ENCODE assay signal across 1 cellular context in the genomic region with DNA sequence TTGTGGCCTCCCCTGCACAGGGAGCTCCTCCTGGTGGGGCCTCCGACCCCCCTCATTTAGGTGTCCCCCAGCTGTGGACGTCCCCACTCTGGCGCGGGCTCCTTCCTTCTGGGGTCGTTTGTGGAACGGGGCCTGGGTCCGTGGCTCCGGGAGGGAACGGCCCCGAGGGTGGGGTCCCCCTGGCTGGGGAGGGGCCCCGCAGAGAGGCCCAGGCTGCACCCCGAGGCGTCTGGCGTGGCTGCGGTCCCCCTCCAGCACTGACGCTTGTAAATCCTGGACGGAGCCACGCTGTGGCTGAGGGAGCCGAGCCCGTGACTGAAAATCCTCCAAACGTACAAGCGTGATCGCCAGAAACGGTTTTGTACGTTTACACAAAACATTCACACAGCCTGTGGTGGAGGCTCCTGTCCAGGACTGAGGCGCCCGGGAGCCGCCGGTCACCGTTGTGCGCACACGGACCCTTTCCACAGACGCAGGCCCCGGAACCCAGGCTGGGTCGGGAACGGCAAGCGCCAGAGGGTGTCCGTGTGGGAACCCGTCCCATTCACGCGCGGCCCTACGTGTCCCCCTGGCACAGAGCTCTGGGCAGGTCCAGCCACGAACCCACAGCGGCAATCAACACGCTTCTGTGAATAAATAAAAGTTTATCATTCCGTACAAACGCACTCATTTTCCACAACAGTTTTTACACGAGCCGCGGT.
TF ChIP-seq lines count a peak whose summit lies in the region.

No MANE protein-coding gene starts in this region.

TF ChIP-seq in HepG2, 621 proteins besides CTCF, POLR2A, EP300 and RAD21:
- no peak for TF ChIP-seq MTA1 (CRISPR knock-in tag; IDR thresholded peaks at IDR 0.05; ENCODE audit: borderline replicate concordance)
- TF ChIP-seq, protein P1, sequence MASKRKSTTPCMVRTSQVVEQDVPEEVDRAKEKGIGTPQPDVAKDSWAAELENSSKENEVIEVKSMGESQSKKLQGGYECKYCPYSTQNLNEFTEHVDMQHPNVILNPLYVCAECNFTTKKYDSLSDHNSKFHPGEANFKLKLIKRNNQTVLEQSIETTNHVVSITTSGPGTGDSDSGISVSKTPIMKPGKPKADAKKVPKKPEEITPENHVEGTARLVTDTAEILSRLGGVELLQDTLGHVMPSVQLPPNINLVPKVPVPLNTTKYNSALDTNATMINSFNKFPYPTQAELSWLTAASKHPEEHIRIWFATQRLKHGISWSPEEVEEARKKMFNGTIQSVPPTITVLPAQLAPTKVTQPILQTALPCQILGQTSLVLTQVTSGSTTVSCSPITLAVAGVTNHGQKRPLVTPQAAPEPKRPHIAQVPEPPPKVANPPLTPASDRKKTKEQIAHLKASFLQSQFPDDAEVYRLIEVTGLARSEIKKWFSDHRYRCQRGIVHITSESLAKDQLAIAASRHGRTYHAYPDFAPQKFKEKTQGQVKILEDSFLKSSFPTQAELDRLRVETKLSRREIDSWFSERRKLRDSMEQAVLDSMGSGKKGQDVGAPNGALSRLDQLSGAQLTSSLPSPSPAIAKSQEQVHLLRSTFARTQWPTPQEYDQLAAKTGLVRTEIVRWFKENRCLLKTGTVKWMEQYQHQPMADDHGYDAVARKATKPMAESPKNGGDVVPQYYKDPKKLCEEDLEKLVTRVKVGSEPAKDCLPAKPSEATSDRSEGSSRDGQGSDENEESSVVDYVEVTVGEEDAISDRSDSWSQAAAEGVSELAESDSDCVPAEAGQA (IDR thresholded peaks at IDR 0.05; ENCODE audit: low read depth) = no peak
- TF ChIP-seq, protein P1 (CRISPR knock-in tag; IDR thresholded peaks at IDR 0.05; ENCODE audit: borderline replicate concordance) = no peak
TF ChIP-seq in HepG2: peak in this region for 0.
